Comparison of ENCODE assay signal across 8 cellular contexts in the genomic region with DNA sequence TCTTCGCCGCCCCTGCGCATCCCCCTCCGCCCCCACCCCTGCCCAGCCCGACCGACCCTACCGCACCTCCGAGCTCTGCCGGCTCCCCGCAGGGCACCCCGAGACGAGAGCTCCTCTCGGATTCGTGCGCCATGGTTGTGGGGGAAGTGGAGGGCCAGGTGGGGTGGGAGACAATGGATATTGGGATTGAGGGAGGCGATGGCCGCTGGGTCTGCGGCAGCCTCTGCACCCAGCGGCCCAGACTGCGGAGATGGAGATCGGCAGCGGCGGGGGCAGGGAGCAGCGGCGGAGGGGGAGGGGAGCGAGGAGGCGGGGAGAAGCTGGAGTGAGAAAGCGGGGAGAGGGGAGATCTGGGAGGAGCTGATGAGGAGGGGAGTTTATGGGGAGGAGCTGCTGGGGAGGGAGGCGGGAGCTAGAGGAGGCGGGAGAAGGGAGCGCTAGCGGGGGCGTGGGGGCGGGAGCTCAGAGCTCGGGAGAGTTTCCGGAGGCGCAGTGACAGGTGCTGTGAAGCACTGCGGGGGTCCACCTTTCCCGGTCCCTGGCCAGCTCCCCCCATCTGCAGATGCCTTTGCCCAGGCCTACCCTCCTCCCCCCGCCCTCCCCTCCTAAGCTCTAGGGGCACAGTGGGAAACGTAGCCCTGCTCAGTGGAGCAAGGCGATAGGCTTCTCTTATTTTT. TPM values are rescaled to one million over a fixed set of nuclear protein-coding genes. Genes with fewer than 3 reads are reported as not detected.
DNase-seq lines count a peak whose midpoint lies in the region; ATAC-seq, FAIRE-seq and TF ChIP-seq lines count a peak whose summit lies in the region.

Gene SALL2, minus strand, starts transcription at position 352 of the 677 bp plus-strand sequence. Its CDS starts 219 bp downstream, at position 133.

- H3K4me3 Mint-ChIP-seq in astrocyte (ENCODE audit: unreplicated experiment) = peak within 1 kb of the TSS; percentile 91

- peak within 1 kb of the TSS; percentile 84 for H3K27ac Mint-ChIP-seq in astrocyte (ENCODE audit: unreplicated experiment)

- peak within 1 kb of the TSS; percentile 70 for H3K9ac ChIP-seq in Loucy (ENCODE audit: low read depth, low read length, poor library complexity, severe bottlenecking)
- H3K9ac ChIP-seq in astrocyte (ENCODE audit: low read length) = peak within 1 kb of the TSS; percentile 84
- H3K9ac ChIP-seq in rectal smooth muscle tissue (ENCODE audit: low read length) = no peak within 1 kb of the TSS

- H3K4me1 Mint-ChIP-seq in astrocyte (ENCODE audit: low read depth, unreplicated experiment) = peaks cover 24% of the 10 kb centered on the region

- H3K36me3 ChIP-seq in Loucy (ENCODE audit: insufficient read depth, low read length) (no peaks in the 10 kb centered on the region), astrocyte (ENCODE audit: insufficient read depth, low read length) (no peaks in the 10 kb centered on the region), hepatocyte (replicated peaks; ENCODE audit: insufficient read depth, low read depth) (no peaks in the 10 kb centered on the region), rectal smooth muscle tissue (ENCODE audit: control insufficient read depth, insufficient read depth, low read length) (no peaks in the 10 kb centered on the region), uterus (no peaks in the 10 kb centered on the region)

- H3K79me2 ChIP-seq in Loucy (ENCODE audit: insufficient read depth, low read length) (no peaks in the 10 kb centered on the region), astrocyte (ENCODE audit: insufficient read depth, low read length) (peaks cover 4% of the 10 kb centered on the region), hepatocyte (peaks cover 5% of the 10 kb centered on the region)

- intact Hi-C loops in uterus (cut with DNase I; ENCODE audit: low total_unique reads) = no loop called here

- H3K27ac ChIP-seq in astrocyte (ENCODE audit: low read depth, low read length) (no peak within 1 kb of the TSS), hepatocyte (peak within 1 kb of the TSS; percentile 59), rectal smooth muscle tissue (ENCODE audit: low read depth, low read length) (peak within 1 kb of the TSS; percentile 78), uterus (peak within 1 kb of the TSS; percentile 88 to 92)

- H3K9me3 ChIP-seq in Loucy (ENCODE audit: insufficient read depth, low read depth, low read length) (no peaks in the 10 kb centered on the region), astrocyte (ENCODE audit: insufficient read depth, low read depth, low read length) (no peaks in the 10 kb centered on the region), hepatocyte (ENCODE audit: low read depth) (no peaks in the 10 kb centered on the region), uterus (no peaks in the 10 kb centered on the region)

- no peaks in the 10 kb centered on the region for H4K20me1 ChIP-seq in Loucy (ENCODE audit: insufficient read depth, low read length, poor library complexity, severe bottlenecking)
- no peaks in the 10 kb centered on the region for H4K20me1 ChIP-seq in astrocyte (ENCODE audit: insufficient read depth, low read length)
- H4K20me1 ChIP-seq in hepatocyte (ENCODE audit: insufficient read depth, poor library complexity, severe bottlenecking) = no peaks in the 10 kb centered on the region

- peak in 1 of 2 donors; percentile 30 for TF ChIP-seq POLR2A in uterus (IDR thresholded peaks at IDR 0.05)

- H3K36me3 Mint-ChIP-seq in astrocyte (ENCODE audit: low read depth, unreplicated experiment) = peaks cover 18% of the 10 kb centered on the region

- TF ChIP-seq CTCF in Loucy (conservative IDR thresholded peaks at IDR 0.05; ENCODE audit: low read length) (no peak), astrocyte (IDR thresholded peaks at IDR 0.05; ENCODE audit: insufficient read depth, low read depth, low read length) (no peak), hepatocyte (IDR thresholded peaks at IDR 0.05; ENCODE audit: poor library complexity) (no peak), uterus (IDR thresholded peaks at IDR 0.05) (no peak)

- 4% methylated on average over 21 of the region's 42 CpGs for WGBS in hepatocyte (ENCODE audit: low lambda C conversion rate, missing lambda C conversion rate)

- H3F3A ChIP-seq in Loucy (ENCODE audit: low read depth) = no peaks in the 10 kb centered on the region

- H3K4me1 ChIP-seq in Loucy (ENCODE audit: insufficient read depth, low read length, poor library complexity, severe bottlenecking) (peaks cover 13% of the 10 kb centered on the region), astrocyte (ENCODE audit: insufficient read depth, low read length) (peaks cover 14% of the 10 kb centered on the region), hepatocyte (ENCODE audit: insufficient read depth) (peaks cover 7% of the 10 kb centered on the region), rectal smooth muscle tissue (ENCODE audit: control insufficient read depth, insufficient read depth, low read length) (no peaks in the 10 kb centered on the region), uterus (no peaks in the 10 kb centered on the region)

- FAIRE-seq in astrocyte (lab: Jason Lieb, UNC) = no peak

- H3K4me2 ChIP-seq in Loucy (ENCODE audit: low read depth, low read length, poor library complexity, severe bottlenecking) (peak within 1 kb of the TSS; percentile 75), astrocyte (ENCODE audit: low read length) (peak within 1 kb of the TSS; percentile 91), hepatocyte (peak within 1 kb of the TSS; percentile 89)

- peak within 1 kb of the TSS; percentile 99 for H2AFZ ChIP-seq in Loucy (ENCODE audit: low read length)
- H2AFZ ChIP-seq in astrocyte (ENCODE audit: low read depth, low read length) = peak within 1 kb of the TSS; percentile 72
- peak within 1 kb of the TSS; percentile 98 for H2AFZ ChIP-seq in hepatocyte

- H3K27me3 ChIP-seq in Loucy (ENCODE audit: insufficient read depth, low read length, poor library complexity, severe bottlenecking) = no peaks in the 10 kb centered on the region
- peaks cover 3% of the 10 kb centered on the region for H3K27me3 ChIP-seq in astrocyte (ENCODE audit: insufficient read depth, low read length)
- no peaks in the 10 kb centered on the region for H3K27me3 ChIP-seq in hepatocyte
- H3K27me3 ChIP-seq in rectal smooth muscle tissue (ENCODE audit: control insufficient read depth, insufficient read depth, low read length) = no peaks in the 10 kb centered on the region
- no peaks in the 10 kb centered on the region for H3K27me3 ChIP-seq in uterus

- no peaks in the 10 kb centered on the region for H3K27me3 Mint-ChIP-seq in astrocyte (ENCODE audit: low read depth, unreplicated experiment)

- ATAC-seq in HG03097 (IDR thresholded peaks at IDR 0.05; ENCODE audit: low FRiP score, unreplicated experiment) = no peak

- H3K9me3 Mint-ChIP-seq in astrocyte (ENCODE audit: unreplicated experiment) = peaks cover 2% of the 10 kb centered on the region

- peak within 1 kb of the TSS; percentile 86 for H3K4me3 ChIP-seq in Loucy (ENCODE audit: low read length, poor library complexity, severe bottlenecking)
- peak within 1 kb of the TSS; percentile 60 for H3K4me3 ChIP-seq in astrocyte (ENCODE audit: insufficient read depth, low read depth, low read length)
- H3K4me3 ChIP-seq in hepatocyte = peak within 1 kb of the TSS; percentile 95
- peak within 1 kb of the TSS; percentile 77 for H3K4me3 ChIP-seq in rectal smooth muscle tissue (ENCODE audit: low read length)
- H3K4me3 ChIP-seq in uterus = peak within 1 kb of the TSS; percentile 67 to 99

- H3K9me2 ChIP-seq in Loucy (replicated peaks; ENCODE audit: low read depth, low read length) (no peaks in the 10 kb centered on the region), hepatocyte (replicated peaks; ENCODE audit: insufficient read depth) (no peaks in the 10 kb centered on the region)

- peak; percentile 90 for DNase-seq in ELF-1 (ENCODE audit: low read depth, low spot score)
- peak; percentile 32 to 60 (median 54) for DNase-seq in T-helper 1 cell
- DNase-seq in astrocyte (ENCODE audit: low read depth) = peak; percentile 63
- peak; percentile 90 for DNase-seq in hepatocyte (ENCODE audit: low spot score)
- peak; percentile 84 to 88 for DNase-seq in uterus

RNA-seq across cellular contexts. Expression of gene SALL2, which starts in this region (rescaled TPM):
- total RNA-seq in astrocyte (28.3 and 34.5 TPM in 2 replicates), hepatocyte (9.6 and 11.8 TPM in 2 replicates), uterus (10 to 100 TPM in 2 of 4 donors, 1 to 10 TPM in 1, under 1 TPM in 1; 0.26 to 28.8 (median 10.4) TPM)
- polyA plus RNA-seq in hepatocyte = 9.5 and 10.9 TPM in 2 replicates
